1 cellular context compared by ENCODE assay signal in genomic region chr19:48511321-48511731, GRCh38.
TF ChIP-seq lines count a peak whose summit lies in the region.

No MANE protein-coding gene starts in this region.

TF ChIP-seq in WTC11, 78 proteins besides CTCF, POLR2A, EP300 and RAD21 (continued from another document):
- TF ChIP-seq, protein P1, sequence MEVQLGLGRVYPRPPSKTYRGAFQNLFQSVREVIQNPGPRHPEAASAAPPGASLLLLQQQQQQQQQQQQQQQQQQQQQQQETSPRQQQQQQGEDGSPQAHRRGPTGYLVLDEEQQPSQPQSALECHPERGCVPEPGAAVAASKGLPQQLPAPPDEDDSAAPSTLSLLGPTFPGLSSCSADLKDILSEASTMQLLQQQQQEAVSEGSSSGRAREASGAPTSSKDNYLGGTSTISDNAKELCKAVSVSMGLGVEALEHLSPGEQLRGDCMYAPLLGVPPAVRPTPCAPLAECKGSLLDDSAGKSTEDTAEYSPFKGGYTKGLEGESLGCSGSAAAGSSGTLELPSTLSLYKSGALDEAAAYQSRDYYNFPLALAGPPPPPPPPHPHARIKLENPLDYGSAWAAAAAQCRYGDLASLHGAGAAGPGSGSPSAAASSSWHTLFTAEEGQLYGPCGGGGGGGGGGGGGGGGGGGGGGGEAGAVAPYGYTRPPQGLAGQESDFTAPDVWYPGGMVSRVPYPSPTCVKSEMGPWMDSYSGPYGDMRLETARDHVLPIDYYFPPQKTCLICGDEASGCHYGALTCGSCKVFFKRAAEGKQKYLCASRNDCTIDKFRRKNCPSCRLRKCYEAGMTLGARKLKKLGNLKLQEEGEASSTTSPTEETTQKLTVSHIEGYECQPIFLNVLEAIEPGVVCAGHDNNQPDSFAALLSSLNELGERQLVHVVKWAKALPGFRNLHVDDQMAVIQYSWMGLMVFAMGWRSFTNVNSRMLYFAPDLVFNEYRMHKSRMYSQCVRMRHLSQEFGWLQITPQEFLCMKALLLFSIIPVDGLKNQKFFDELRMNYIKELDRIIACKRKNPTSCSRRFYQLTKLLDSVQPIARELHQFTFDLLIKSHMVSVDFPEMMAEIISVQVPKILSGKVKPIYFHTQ (CRISPR knock-in tag; IDR thresholded peaks at IDR 0.05) = no peak
- TF ChIP-seq, protein P2, sequence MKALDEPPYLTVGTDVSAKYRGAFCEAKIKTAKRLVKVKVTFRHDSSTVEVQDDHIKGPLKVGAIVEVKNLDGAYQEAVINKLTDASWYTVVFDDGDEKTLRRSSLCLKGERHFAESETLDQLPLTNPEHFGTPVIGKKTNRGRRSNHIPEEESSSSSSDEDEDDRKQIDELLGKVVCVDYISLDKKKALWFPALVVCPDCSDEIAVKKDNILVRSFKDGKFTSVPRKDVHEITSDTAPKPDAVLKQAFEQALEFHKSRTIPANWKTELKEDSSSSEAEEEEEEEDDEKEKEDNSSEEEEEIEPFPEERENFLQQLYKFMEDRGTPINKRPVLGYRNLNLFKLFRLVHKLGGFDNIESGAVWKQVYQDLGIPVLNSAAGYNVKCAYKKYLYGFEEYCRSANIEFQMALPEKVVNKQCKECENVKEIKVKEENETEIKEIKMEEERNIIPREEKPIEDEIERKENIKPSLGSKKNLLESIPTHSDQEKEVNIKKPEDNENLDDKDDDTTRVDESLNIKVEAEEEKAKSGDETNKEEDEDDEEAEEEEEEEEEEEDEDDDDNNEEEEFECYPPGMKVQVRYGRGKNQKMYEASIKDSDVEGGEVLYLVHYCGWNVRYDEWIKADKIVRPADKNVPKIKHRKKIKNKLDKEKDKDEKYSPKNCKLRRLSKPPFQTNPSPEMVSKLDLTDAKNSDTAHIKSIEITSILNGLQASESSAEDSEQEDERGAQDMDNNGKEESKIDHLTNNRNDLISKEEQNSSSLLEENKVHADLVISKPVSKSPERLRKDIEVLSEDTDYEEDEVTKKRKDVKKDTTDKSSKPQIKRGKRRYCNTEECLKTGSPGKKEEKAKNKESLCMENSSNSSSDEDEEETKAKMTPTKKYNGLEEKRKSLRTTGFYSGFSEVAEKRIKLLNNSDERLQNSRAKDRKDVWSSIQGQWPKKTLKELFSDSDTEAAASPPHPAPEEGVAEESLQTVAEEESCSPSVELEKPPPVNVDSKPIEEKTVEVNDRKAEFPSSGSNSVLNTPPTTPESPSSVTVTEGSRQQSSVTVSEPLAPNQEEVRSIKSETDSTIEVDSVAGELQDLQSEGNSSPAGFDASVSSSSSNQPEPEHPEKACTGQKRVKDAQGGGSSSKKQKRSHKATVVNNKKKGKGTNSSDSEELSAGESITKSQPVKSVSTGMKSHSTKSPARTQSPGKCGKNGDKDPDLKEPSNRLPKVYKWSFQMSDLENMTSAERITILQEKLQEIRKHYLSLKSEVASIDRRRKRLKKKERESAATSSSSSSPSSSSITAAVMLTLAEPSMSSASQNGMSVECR (CRISPR knock-in tag; IDR thresholded peaks at IDR 0.05; ENCODE audit: borderline replicate concordance) = no peak
- TF ChIP-seq NR1H2 (CRISPR knock-in tag; IDR thresholded peaks at IDR 0.05) (no peak), GRHL2 (CRISPR knock-in tag; IDR thresholded peaks at IDR 0.05; ENCODE audit: insufficient replicate concordance, severe bottlenecking) (no peak), ELF4 (CRISPR knock-in tag; IDR thresholded peaks at IDR 0.05; ENCODE audit: low read depth) (no peak), ZNF423 (CRISPR knock-in tag; IDR thresholded peaks at IDR 0.05) (no peak), HMGA2 (CRISPR knock-in tag; IDR thresholded peaks at IDR 0.05) (no peak), FOXJ3 (CRISPR knock-in tag; IDR thresholded peaks at IDR 0.05; ENCODE audit: borderline replicate concordance) (no peak), SMAD4 (CRISPR knock-in tag; IDR thresholded peaks at IDR 0.05) (no peak), ZNF219 (CRISPR knock-in tag; IDR thresholded peaks at IDR 0.05; ENCODE audit: borderline replicate concordance) (no peak), FOXK1 (CRISPR knock-in tag; IDR thresholded peaks at IDR 0.05) (no peak), NR3C1 (CRISPR knock-in tag; conservative IDR thresholded peaks at IDR 0.05; ENCODE audit: low read depth) (no peak), MXD4 (CRISPR knock-in tag; IDR thresholded peaks at IDR 0.05; ENCODE audit: borderline replicate concordance) (no peak), TEAD1 (CRISPR knock-in tag; IDR thresholded peaks at IDR 0.05) (no peak)
- TF ChIP-seq, protein P3, sequence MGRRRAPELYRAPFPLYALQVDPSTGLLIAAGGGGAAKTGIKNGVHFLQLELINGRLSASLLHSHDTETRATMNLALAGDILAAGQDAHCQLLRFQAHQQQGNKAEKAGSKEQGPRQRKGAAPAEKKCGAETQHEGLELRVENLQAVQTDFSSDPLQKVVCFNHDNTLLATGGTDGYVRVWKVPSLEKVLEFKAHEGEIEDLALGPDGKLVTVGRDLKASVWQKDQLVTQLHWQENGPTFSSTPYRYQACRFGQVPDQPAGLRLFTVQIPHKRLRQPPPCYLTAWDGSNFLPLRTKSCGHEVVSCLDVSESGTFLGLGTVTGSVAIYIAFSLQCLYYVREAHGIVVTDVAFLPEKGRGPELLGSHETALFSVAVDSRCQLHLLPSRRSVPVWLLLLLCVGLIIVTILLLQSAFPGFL (CRISPR knock-in tag; IDR thresholded peaks at IDR 0.05; ENCODE audit: borderline replicate concordance) = no peak
